In genomic region chr2:126657636-126658315, GRCh38 we compare ENCODE assay signal across 8 cellular contexts. TPM values are rescaled to one million over a fixed set of nuclear protein-coding genes. Genes with fewer than 3 reads are reported as not detected.
DNase-seq lines count a peak whose midpoint lies in the region; ATAC-seq, FAIRE-seq and TF ChIP-seq lines count a peak whose summit lies in the region.

No MANE protein-coding gene starts in this region.

- TF ChIP-seq EP300 in K562 (IDR thresholded peaks at IDR 0.05; ENCODE audit: low read length), result peak; percentile 66; the same call in 1 of the 2 replicates

- H3K4me1 Mint-ChIP-seq in T-helper 2 cell treated with Interferon-gamma antibody and Interleukin-4, amounts not matched to agents 5 μg/mL and 100 μg/mL, for 36 hours (ENCODE audit: low read depth), result peaks cover 51% of the 10 kb centered on the region
- H3K4me1 Mint-ChIP-seq in immature natural killer cell, result peaks cover 72 to 75% of the 10 kb centered on the region in 2 donors

- FAIRE-seq in K562 (lab: Jason Lieb, UNC), result peak; percentile 96

- H4K20me1 ChIP-seq in BLaER1, result peaks cover 52% of the 10 kb centered on the region
- H4K20me1 ChIP-seq in K562 (replicated peaks; ENCODE audit: control insufficient read depth, insufficient read depth, low read length), result peaks cover 18% of the 10 kb centered on the region

- H3K27ac ChIP-seq in BLaER1 (peak overlapping the region; percentile 100), K562 (ENCODE audit: extremely low read depth, low read depth, low read length) (peak overlapping the region; percentile 92)

- H3K27ac Mint-ChIP-seq in T-helper 2 cell treated with Interferon-gamma antibody and Interleukin-4, amounts not matched to agents 5 μg/mL and 100 μg/mL, for 36 hours, result peak overlapping the region; percentile 96
- peak overlapping the region; percentile 94 to 99 (median 98) for H3K27ac Mint-ChIP-seq in immature natural killer cell

- H3K4me3 ChIP-seq in BLaER1 (peak overlapping the region; percentile 98), K562 (peak overlapping the region; percentile 82)

- DNase-seq in T-helper 2 cell treated with Interferon-gamma antibody and Interleukin-4, amounts not matched to agents 5 μg/mL and 100 μg/mL, for 36 hours (ENCODE audit: low spot score), result peak; percentile 83
- DNase-seq in K562 (ENCODE audit: extremely low read depth in 1 of 4, low spot score in 3 of 4) (peak; percentile 62 to 92 (median 76)), immature natural killer cell (peak; percentile 81 to 84 (median 83)), NCI-H82 (lab: John Stamatoyannopoulos, UW) (no peak)
- DNase-seq in stimulated activated CD4-positive, alpha-beta T cell treated with anti-CD3 and anti-CD28 coated beads, Interleukin-12 subunit alpha, Interleukin-12 subunit beta, amount 100 ng/mL, for 4 hours, result peak; percentile 51

- no peak for TF ChIP-seq CTCF in K562 (IDR thresholded peaks at IDR 0.05 in 2 of 3, conservative IDR thresholded peaks at IDR 0.05 in 1 of 3; ENCODE audit: insufficient read depth in 2 of 3, low read depth in 1 of 3, low read length in 3 of 3)

- ATAC-seq in GM19463 (IDR thresholded peaks at IDR 0.05; ENCODE audit: unreplicated experiment) (peak; percentile 55), HG03521 (IDR thresholded peaks at IDR 0.05; ENCODE audit: unreplicated experiment) (peak; percentile 41), K562 (peak; percentile 73)

- peak overlapping the region; percentile 94 for H3K4me2 ChIP-seq in BLaER1
- H3K4me2 ChIP-seq in K562 (ENCODE audit: insufficient read depth, low read length), result peak overlapping the region; percentile 92

- H3K27me3 Mint-ChIP-seq in T-helper 2 cell treated with Interferon-gamma antibody and Interleukin-4, amounts not matched to agents 5 μg/mL and 100 μg/mL, for 36 hours (ENCODE audit: low read depth), result no peaks in the 10 kb centered on the region
- peaks cover 0 to 29% (median 14%) of the 10 kb centered on the region in 3 donors for H3K27me3 Mint-ChIP-seq in immature natural killer cell (ENCODE audit: low read depth in 3 of 3)

- POLR2A ChIA-PET in K562 (lab: Yijun Ruan, JAX), result interaction anchor here (0.6 to 1.8 kb wide), 5 partner anchors 14 to 305 kb away, joined by 3 to 5 read pairs (median 3); no protein-coding TSS in a partner anchor

- intact Hi-C loops in K562 (cut with micrococcal nuclease), result loop anchor here (1.0 to 2.0 kb wide), 4 partner anchors 12 to 349 kb away; no protein-coding TSS in a partner anchor

- no peak; a peak in 1 of 4 replicates for TF ChIP-seq RAD21 in K562 (CRISPR knock-in tag; conservative IDR thresholded peaks at IDR 0.05 in 1 of 2, IDR thresholded peaks at IDR 0.05 in 1 of 2)

- peak; percentile 40; the same call in 1 of the 2 replicates for TF ChIP-seq POLR2A in K562 (conservative IDR thresholded peaks at IDR 0.05)

- CTCF ChIA-PET in K562 (lab: Yijun Ruan, JAX; ENCODE audit: low intra/inter-chr PET ratio), result no interaction called here

- H3K9me3 Mint-ChIP-seq in T-helper 2 cell treated with Interferon-gamma antibody and Interleukin-4, amounts not matched to agents 5 μg/mL and 100 μg/mL, for 36 hours, result no peaks in the 10 kb centered on the region
- no peaks in the 10 kb centered on the region for H3K9me3 Mint-ChIP-seq in immature natural killer cell

- no peak overlapping the region for H2AFZ ChIP-seq in K562 (ENCODE audit: low read depth, low read length)

- no TSS peak for BruUV-seq in K562 (replicated peaks; lab: Mats Ljungman, UMichigan)

- no peaks in the 10 kb centered on the region for H3K9me1 ChIP-seq in K562 (ENCODE audit: control insufficient read depth, insufficient read depth, low read length)

- peak overlapping the region; percentile 100 for H3K9ac ChIP-seq in BLaER1
- H3K9ac ChIP-seq in K562 (ENCODE audit: insufficient read depth in 1 of 2, low read depth in 2 of 2, low read length in 2 of 2), result peak overlapping the region; percentile 96 to 99

- peaks cover 72% of the 10 kb centered on the region for H3K4me1 ChIP-seq in BLaER1
- peaks cover 61 to 64% of the 10 kb centered on the region in 2 experiments for H3K4me1 ChIP-seq in K562 (replicated peaks in 1 of 2; ENCODE audit: control insufficient read depth in 2 of 2, insufficient read depth in 2 of 2, low read length in 2 of 2)

- WGBS in K562 (ENCODE audit: insufficient coverage, low coverage, missing lambda C conversion rate), result 0% methylated on average over 14 of the region's 14 CpGs

- H3K36me3 ChIP-seq in BLaER1, result peaks cover 21% of the 10 kb centered on the region
- peaks cover 45% of the 10 kb centered on the region for H3K36me3 ChIP-seq in K562 (ENCODE audit: control insufficient read depth, insufficient read depth, low read length)

- H3K9me3 ChIP-seq in BLaER1, result no peaks in the 10 kb centered on the region
- H3K9me3 ChIP-seq in K562 (replicated peaks; ENCODE audit: control insufficient read depth, insufficient read depth, low read depth, low read length), result no peaks in the 10 kb centered on the region

- H3K27me3 ChIP-seq in BLaER1 (no peaks in the 10 kb centered on the region), K562 (ENCODE audit: control insufficient read depth in 2 of 2, insufficient read depth in 2 of 2, low read length in 2 of 2) (no peaks in the 10 kb centered on the region)

- H3K36me3 Mint-ChIP-seq in T-helper 2 cell treated with Interferon-gamma antibody and Interleukin-4, amounts not matched to agents 5 μg/mL and 100 μg/mL, for 36 hours (ENCODE audit: low read depth), result peaks cover 42% of the 10 kb centered on the region
- H3K36me3 Mint-ChIP-seq in immature natural killer cell, result peaks cover 0 to 4% (median 0%) of the 10 kb centered on the region in 3 donors

- H3K79me2 ChIP-seq in K562 (ENCODE audit: control insufficient read depth, insufficient read depth, low read length), result peaks cover 76% of the 10 kb centered on the region

- in situ Hi-C loops in K562 (cut with MboI), result no loop called here

- peak overlapping the region; percentile 97 for H3K4me3 Mint-ChIP-seq in T-helper 2 cell treated with Interferon-gamma antibody and Interleukin-4, amounts not matched to agents 5 μg/mL and 100 μg/mL, for 36 hours
- H3K4me3 Mint-ChIP-seq in immature natural killer cell, result peak overlapping the region; percentile 90 to 99 (median 92)

TF ChIP-seq in K562, 482 proteins besides CTCF, POLR2A, EP300 and RAD21 (continues in another document):
- no peak for TF ChIP-seq ZNF133 (CRISPR knock-in tag; IDR thresholded peaks at IDR 0.05)
- TF ChIP-seq ZNF224 (CRISPR knock-in tag; IDR thresholded peaks at IDR 0.05), result no peak
- TF ChIP-seq, protein P1, sequence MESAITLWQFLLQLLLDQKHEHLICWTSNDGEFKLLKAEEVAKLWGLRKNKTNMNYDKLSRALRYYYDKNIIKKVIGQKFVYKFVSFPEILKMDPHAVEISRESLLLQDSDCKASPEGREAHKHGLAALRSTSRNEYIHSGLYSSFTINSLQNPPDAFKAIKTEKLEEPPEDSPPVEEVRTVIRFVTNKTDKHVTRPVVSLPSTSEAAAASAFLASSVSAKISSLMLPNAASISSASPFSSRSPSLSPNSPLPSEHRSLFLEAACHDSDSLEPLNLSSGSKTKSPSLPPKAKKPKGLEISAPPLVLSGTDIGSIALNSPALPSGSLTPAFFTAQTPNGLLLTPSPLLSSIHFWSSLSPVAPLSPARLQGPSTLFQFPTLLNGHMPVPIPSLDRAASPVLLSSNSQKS (CRISPR knock-in tag; IDR thresholded peaks at IDR 0.05), result no peak
- no peak for TF ChIP-seq KLF10 (CRISPR knock-in tag; IDR thresholded peaks at IDR 0.05)
- TF ChIP-seq MNT (conservative IDR thresholded peaks at IDR 0.05), result 0 out of 4 replicates have a peak, but pooled peaks of 1 of the 2 experiments have one; percentile 17
- TF ChIP-seq SMARCE1 (IDR thresholded peaks at IDR 0.05), result peak; percentile 53; the same call in 1 of the 2 replicates
- no peak for TF ChIP-seq WHSC1 (IDR thresholded peaks at IDR 0.05; ENCODE audit: low read length)
- TF ChIP-seq CREM (IDR thresholded peaks at IDR 0.05; ENCODE audit: low read depth), result peak; percentile 45; the same call in 1 of the 2 replicates
- peak; percentile 22; the same call in 1 of the 2 replicates for TF ChIP-seq CTBP1 (IDR thresholded peaks at IDR 0.05; ENCODE audit: borderline replicate concordance)
- peak; percentile 54 for TF ChIP-seq HDAC3 (IDR thresholded peaks at IDR 0.05; ENCODE audit: borderline replicate concordance, partially characterized antibody)
- no peak for TF ChIP-seq ZSCAN29 (IDR thresholded peaks at IDR 0.05)
- TF ChIP-seq TAF1 (IDR thresholded peaks at IDR 0.05; ENCODE audit: control insufficient read depth, extremely low read depth, insufficient read depth, low read length, severe bottlenecking), result peak; percentile 64

RNA-seq across cellular contexts. Expression of gene GYPC, which starts 1.8 kb away (rescaled TPM):
- 120 and 158 TPM in 2 replicates for total RNA-seq in K562 (2011; cell fraction: chromatin; rRNA removed; ENCODE audit: low replicate concordance)
- total RNA-seq in K562 (2011; cell fraction: nucleolus; rRNA removed), result 166 and 169 TPM in 2 replicates
- total RNA-seq in K562 (2011; cell fraction: nucleoplasm; rRNA removed), result 154 and 197 TPM in 2 replicates
- total RNA-seq in K562 (2014; rRNA removed) (282 and 367 TPM in 2 replicates), K562 (2014; rRNA removed; fragmentation: Illumina TruSeq; extraction: Trizol) (121 and 155 TPM in 2 replicates), K562 (2015; rRNA removed; fragmentation: Illumina TruSeq; extraction: Trizol) (174 and 181 TPM in 2 replicates), K562 (2021) (194 and 210 TPM in 2 replicates)
- polyA plus RNA-seq in K562 (2011; rRNA removed) (241 and 252 TPM in 2 replicates), K562 (2014; fragmentation: Illumina TruSeq; extraction: Trizol) (202 and 211 TPM in 2 replicates), K562 (2014; fragmentation: Nextera tagmentation; extraction: Ambion mirVana) (10 to 100 TPM; 50.6 to 53.7 TPM), K562 (2014; rRNA removed) (229 and 299 TPM in 2 replicates), immature natural killer cell (100 to 1,000 TPM; 164 to 231 (median 178) TPM)
- polyA plus RNA-seq in K562 (2011; cell fraction: cytosol; rRNA removed), result 439 and 540 TPM in 2 replicates
- 132 and 178 TPM in 2 replicates for polyA plus RNA-seq in K562 (2011; cell fraction: nucleus; rRNA removed)
- 183 and 349 TPM in 2 replicates for polyA plus RNA-seq in K562 (2012)
- 144 and 198 TPM in 2 replicates for polyA minus RNA-seq in K562 (2011; rRNA and poly(A)+ RNA removed)
- 95.9 and 113 TPM in 2 replicates for polyA minus RNA-seq in K562 (2011; cell fraction: cytosol; rRNA and poly(A)+ RNA removed)
- 29.8 and 52.5 TPM in 2 replicates for polyA minus RNA-seq in K562 (2011; cell fraction: nucleus; rRNA and poly(A)+ RNA removed)
